10 cellular contexts compared by ENCODE assay signal in the genomic region with DNA sequence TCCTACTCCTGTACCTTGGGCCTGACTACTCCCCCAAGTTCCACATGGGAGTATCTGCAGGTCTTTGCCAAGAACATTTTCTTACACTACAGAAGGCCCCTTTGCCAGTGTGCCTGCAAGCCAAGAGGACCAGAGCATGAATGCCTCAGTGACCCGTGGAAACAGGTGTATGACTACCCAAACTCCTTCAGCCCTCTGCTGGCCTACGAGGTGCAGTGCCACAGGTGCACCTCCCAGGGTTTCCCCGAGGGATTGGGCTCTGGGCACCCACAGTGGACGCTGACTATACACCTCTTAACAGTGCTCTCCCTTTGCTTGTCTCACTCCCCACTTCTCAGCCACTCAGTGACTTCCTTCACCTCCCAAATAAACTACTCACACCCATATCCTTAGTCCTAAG.
A peak's percentile ranks its signal among the peaks of the same experiment; 100 is the strongest.
DNase-seq lines count a peak whose midpoint lies in the region; ATAC-seq, FAIRE-seq and TF ChIP-seq lines count a peak whose summit lies in the region.
"Had no signal": no experiment of that assay in that cellular context is flagged by ENCODE, and none has a peak within 500 bp of the region (broad histone marks: within the 10 kb centered on the region; RNA-seq: fewer than 3 reads in every experiment).

No MANE protein-coding gene starts in this region.

- DNase-seq in HFFc6 = no peak
- no peak for DNase-seq in choroid plexus epithelial cell (ENCODE audit: low read depth)
- peak; percentile 13 for DNase-seq in neural progenitor cell (ENCODE audit: low spot score)
- no peak for DNase-seq in foreskin melanocyte
- no peak for DNase-seq in NCI-H510A (lab: John Stamatoyannopoulos, UW)
- no peak for DNase-seq in H54 (ENCODE audit: insufficient read length, low spot score)
- DNase-seq: activated CD4-positive, alpha-beta T cell treated with anti-CD3 and anti-CD28 coated beads for 4 hours had no signal

- no peaks in the 10 kb centered on the region for H3K36me3 ChIP-seq in neural progenitor cell

- no peak for TF ChIP-seq POLR2A in H54 (IDR thresholded peaks at IDR 0.05; ENCODE audit: low read depth, low read length)

- no peak overlapping the region for H3K4me3 Mint-ChIP-seq in HFFc6
- no peak overlapping the region for H3K4me3 Mint-ChIP-seq in neural progenitor cell
- H3K4me3 Mint-ChIP-seq: IgD-negative memory B cell had no signal

- H3K9me3 Mint-ChIP-seq in HFFc6 (peaks cover 2% of the 10 kb centered on the region; the same call in 1 of the 2 replicates), neural progenitor cell (no peaks in the 10 kb centered on the region)

- H3K9me3 ChIP-seq in neural progenitor cell (ENCODE audit: low read depth) = no peaks in the 10 kb centered on the region

- TF ChIP-seq CTCF in C4-2B (conservative IDR thresholded peaks at IDR 0.05) (peak; percentile 40), HFFc6 (IDR thresholded peaks at IDR 0.05) (peak; percentile 71), choroid plexus epithelial cell (conservative IDR thresholded peaks at IDR 0.05; ENCODE audit: low read depth, low read length) (peak; percentile 53), neural progenitor cell (IDR thresholded peaks at IDR 0.05) (peak; percentile 40)

- H3K27me3 ChIP-seq in neural progenitor cell = no peaks in the 10 kb centered on the region

- H3K4me1 Mint-ChIP-seq in HFFc6 (ENCODE audit: low read depth) (peaks cover 90% of the 10 kb centered on the region), neural progenitor cell (peaks cover 8% of the 10 kb centered on the region)
- H3K4me1 Mint-ChIP-seq: IgD-negative memory B cell had no signal

- H3K9ac ChIP-seq in neural progenitor cell = no peak overlapping the region

- H3K27ac Mint-ChIP-seq in HFFc6 (peak overlapping the region; percentile 78), neural progenitor cell (no peak overlapping the region)
- H3K27ac Mint-ChIP-seq: IgD-negative memory B cell had no signal

- H3K79me2 ChIP-seq in neural progenitor cell (ENCODE audit: low read depth) = no peaks in the 10 kb centered on the region

- no peak for ATAC-seq in GM21723 (IDR thresholded peaks at IDR 0.05; ENCODE audit: unreplicated experiment)

- H2AFZ ChIP-seq in neural progenitor cell (replicated peaks) = no peak overlapping the region

- H3K36me3 Mint-ChIP-seq in HFFc6 (ENCODE audit: low read depth) (peaks cover 65% of the 10 kb centered on the region), neural progenitor cell (no peaks in the 10 kb centered on the region)
- H3K36me3 Mint-ChIP-seq: IgD-negative memory B cell had no signal

- no peaks in the 10 kb centered on the region for H4K20me1 ChIP-seq in neural progenitor cell (ENCODE audit: low read depth)

- H3K27me3 Mint-ChIP-seq in HFFc6 (ENCODE audit: insufficient read depth) = peaks cover 34% of the 10 kb centered on the region
- no peaks in the 10 kb centered on the region for H3K27me3 Mint-ChIP-seq in neural progenitor cell (ENCODE audit: insufficient read depth, low read depth)

- H3K4me3 ChIP-seq in choroid plexus epithelial cell (ENCODE audit: low read depth, low read length) (no peak overlapping the region), neural progenitor cell (no peak overlapping the region)

- H3K27ac ChIP-seq in C4-2B (no peak overlapping the region), neural progenitor cell (no peak overlapping the region)

- no peak overlapping the region for H3K4me2 ChIP-seq in neural progenitor cell

- H3F3A ChIP-seq in neural progenitor cell (ENCODE audit: low read depth) = no peaks in the 10 kb centered on the region

- FAIRE-seq in H54 (lab: Jason Lieb, UNC) = no peak

- no peaks in the 10 kb centered on the region for H3K4me1 ChIP-seq in neural progenitor cell
